9 cellular contexts compared by ENCODE assay signal in the genomic region with DNA sequence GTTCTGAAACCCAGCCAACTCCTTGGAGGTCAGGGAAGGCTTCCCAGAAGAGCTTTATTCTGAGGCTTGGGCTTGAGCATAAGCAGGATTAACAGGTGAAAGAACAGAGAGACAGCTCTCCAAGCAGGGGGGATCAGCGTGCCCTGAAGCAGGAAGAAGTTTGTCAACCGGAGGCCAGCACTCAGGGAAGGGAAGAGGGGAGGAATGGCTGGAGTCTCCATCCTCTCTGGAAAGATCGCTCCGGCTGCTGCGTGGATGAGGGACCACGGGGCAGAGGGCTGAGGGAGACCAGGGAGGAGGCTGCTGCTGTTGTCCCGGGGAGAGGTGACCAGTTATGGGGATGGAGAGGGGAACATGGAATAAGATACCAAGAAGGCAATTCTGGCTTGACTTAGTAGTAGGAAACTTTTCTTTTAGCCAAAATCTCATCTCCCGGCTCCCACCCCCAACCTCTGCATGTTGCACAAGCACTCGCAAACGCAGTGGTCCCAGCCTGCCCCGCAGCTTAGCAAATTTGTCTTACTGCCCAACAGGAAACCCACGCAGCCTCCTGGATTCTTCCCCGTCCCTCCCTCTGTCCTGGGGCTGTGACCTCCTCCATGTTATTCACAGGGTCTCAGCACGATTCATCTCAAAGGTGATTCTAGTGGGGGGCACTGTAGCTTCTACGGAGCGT. TPM values are rescaled to one million over a fixed set of nuclear protein-coding genes. Genes with fewer than 3 reads are reported as not detected.
A peak's percentile ranks its signal among the peaks of the same experiment; 100 is the strongest.
DNase-seq lines count a peak whose midpoint lies in the region; ATAC-seq and TF ChIP-seq lines count a peak whose summit lies in the region.
"Had no signal": no experiment of that assay in that cellular context is flagged by ENCODE, and none has a peak within 500 bp of the region (broad histone marks: within the 10 kb centered on the region; RNA-seq: fewer than 3 reads in every experiment).

No MANE protein-coding gene starts in this region.

- H3K27ac ChIP-seq in PC-3 (ENCODE audit: low read length) (no peak overlapping the region), psoas muscle (peak overlapping the region; percentile 89)

- peak overlapping the region; percentile 80 for H3K4me2 ChIP-seq in PC-3 (ENCODE audit: low read length)

- no TSS peak for BruUV-seq in PC-3 (replicated peaks; lab: Mats Ljungman, UMichigan)

- DNase-seq in G401 (ENCODE audit: low spot score) (peak; percentile 58), PC-3 (no peak), epithelial cell of proximal tubule (ENCODE audit: low read depth) (no peak), psoas muscle (peak; percentile 42 to 67), SIG-M5 (lab: John Stamatoyannopoulos, UW) (no peak), GDM1 (lab: John Stamatoyannopoulos, UW) (no peak), AG08396 (ENCODE audit: low spot score) (no peak), pons (ENCODE audit: low spot score) (no peak)

- H3K27me3 ChIP-seq in PC-3 (ENCODE audit: low read length) = no peaks in the 10 kb centered on the region
- H3K27me3 ChIP-seq in psoas muscle (ENCODE audit: insufficient read depth in 3 of 3, low read length in 2 of 3) = no peaks in the 10 kb centered on the region

- H3K36me3 ChIP-seq in PC-3 (ENCODE audit: low read depth, low read length) = no peaks in the 10 kb centered on the region
- no peaks in the 10 kb centered on the region for H3K36me3 ChIP-seq in psoas muscle (ENCODE audit: insufficient read depth in 1 of 2, low read depth in 1 of 2)

- H3K4me1 ChIP-seq in PC-3 (ENCODE audit: insufficient read depth, low read length) (peaks cover 29% of the 10 kb centered on the region), psoas muscle (peaks cover 36% of the 10 kb centered on the region)

- in situ Hi-C loops in G401 (cut with HindIII; ENCODE audit: low sequenced_read_pairs) = no loop called here

- H2AFZ ChIP-seq in PC-3 (ENCODE audit: low read length) = 0 out of 2 replicates have a peak overlapping the region, but pooled peaks have one; percentile 79

- H3K9me2 ChIP-seq in PC-3 (replicated peaks; ENCODE audit: low read length) = no peaks in the 10 kb centered on the region

- 18 to 25% (median 21%) methylated on average over 16 of the region's 16 CpGs for WGBS in psoas muscle, 3 donors

- no peak overlapping the region; the same call in 1 of the 2 replicates for H3K9ac ChIP-seq in PC-3 (ENCODE audit: low read length)

- H3K79me2 ChIP-seq in PC-3 (ENCODE audit: low read length) = peaks cover 35% of the 10 kb centered on the region

- H3K4me3 ChIP-seq in PC-3 (ENCODE audit: low read length) (peak overlapping the region; percentile 63; the same call in 1 of the 2 replicates), epithelial cell of proximal tubule (ENCODE audit: low read depth, low read length) (peak overlapping the region; percentile 58), psoas muscle (peak overlapping the region; percentile 71)

- POLR2A ChIA-PET in PC-3 (lab: Charles Lee; ENCODE audit: unreplicated experiment) = no interaction called here

- ATAC-seq in PC-3 (no peak), psoas muscle (no peak)

- TF ChIP-seq CTCF in PC-3 (conservative IDR thresholded peaks at IDR 0.05; ENCODE audit: low read depth, low read length) (no peak), epithelial cell of proximal tubule (conservative IDR thresholded peaks at IDR 0.05; ENCODE audit: low read depth, low read length) (no peak), psoas muscle (IDR thresholded peaks at IDR 0.05) (no peak)

- H3F3A ChIP-seq in PC-3 (ENCODE audit: low read length, unreplicated experiment) = peaks cover 13% of the 10 kb centered on the region

- peaks cover 7% of the 10 kb centered on the region; the same call in 1 of the 2 replicates for H4K20me1 ChIP-seq in PC-3 (ENCODE audit: low read length)

- CTCF ChIA-PET in PC-3 (lab: Charles Lee) = no interaction called here

- H3K9me3 ChIP-seq in PC-3 (ENCODE audit: low read length) = no peaks in the 10 kb centered on the region
- H3K9me3 ChIP-seq in psoas muscle = no peaks in the 10 kb centered on the region

- intact Hi-C loops in PC-3 (cut with micrococcal nuclease) (loop anchor here (5.0 kb wide), 2 partner anchors 126 to 296 kb away; a partner anchor contains a TSS), psoas muscle (cut with DNase I) (loop anchor here (2.0 to 10.0 kb wide), 6 partner anchors 54 to 296 kb away; a partner anchor contains a TSS)

RNA-seq across cellular contexts. Expression of a gene that starts 1.2 kb away (rescaled TPM):
- total RNA-seq in G401 (2014; rRNA removed; shearing (Covaris generic)) = 34.8 and 45.1 TPM in 2 replicates
- total RNA-seq in PC-3 (2014; rRNA removed) (17.2 and 24.2 TPM in 2 replicates), epithelial cell of proximal tubule (12.0 and 16.0 TPM in 2 replicates), psoas muscle (10 to 100 TPM; 24.9 to 68.6 (median 55.9) TPM)
- 10 to 100 TPM; 10.0 to 39.8 (median 10.9) TPM for polyA plus RNA-seq in psoas muscle

RNA-seq across cellular contexts. Expression of a gene that starts 21.4 kb away (rescaled TPM):
- total RNA-seq in G401 (2014; rRNA removed; shearing (Covaris generic)) = 21.5 and 22.1 TPM in 2 replicates
- total RNA-seq in PC-3 (2014; rRNA removed) (not detected in 2 replicates), epithelial cell of proximal tubule (not detected in 2 replicates), psoas muscle (not detected)
- polyA plus RNA-seq in psoas muscle = not detected
- total RNA-seq: LHCN-M2 had no signal

Comparison
In these comparisons a context has a peak if more than half of its experiments do, and no peak if none do; other contexts are left out.
1. DNase-seq: peak in G401 (single experiment) and psoas muscle (2 of 2); none in PC-3 (single experiment), epithelial cell of proximal tubule (single experiment), SIG-M5 (single experiment), GDM1 (single experiment), AG08396 (single experiment) and pons (single experiment).
2. RNA of a gene that starts 21.4 kb away (total RNA-seq): 21.5 to 22.1 TPM in G401; not detected in psoas muscle, not detected in PC-3 and not detected in epithelial cell of proximal tubule; every median in the first group is over 10 times any median in the second.
3. Peak in every context shown above with its lines, with median percentiles within 50 percentile points of each other: H3K4me3 ChIP-seq.